ENCODE assay signal across 12 cellular contexts in the genomic region with DNA sequence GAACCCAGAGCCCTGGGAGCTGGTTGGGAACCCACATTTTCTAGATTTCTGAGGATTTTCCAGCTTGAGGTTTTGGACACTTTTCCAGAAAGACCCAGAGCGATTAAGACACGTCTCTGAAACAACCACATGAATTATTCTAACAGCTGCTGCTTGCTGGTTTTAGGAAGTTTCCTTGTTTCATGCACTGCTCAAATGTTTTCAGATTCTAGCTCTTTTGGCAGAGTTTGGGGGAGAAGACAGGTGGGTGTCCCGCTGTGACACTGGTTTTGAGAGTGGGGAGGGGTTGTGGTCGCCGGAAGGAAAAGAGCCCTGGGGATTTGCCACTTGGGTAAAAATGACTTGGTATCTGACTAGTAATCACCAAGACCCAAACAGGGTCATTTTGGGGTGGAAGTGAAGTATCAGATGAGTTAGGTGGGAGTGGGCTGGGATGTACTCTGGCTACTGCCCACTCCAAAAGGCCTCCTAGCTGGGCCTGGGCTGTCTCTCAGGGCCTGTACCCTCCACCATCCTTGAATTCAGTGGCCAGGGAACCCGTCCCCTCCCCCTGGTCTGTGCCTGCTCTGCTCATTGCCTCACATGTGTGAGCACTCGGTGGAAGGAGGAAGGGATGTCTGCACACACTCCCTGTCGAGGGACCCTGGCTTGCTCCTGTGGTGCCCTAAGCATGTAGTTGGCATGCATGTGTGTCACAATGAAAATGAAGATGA. TPM values are rescaled to one million over a fixed set of nuclear protein-coding genes. Genes with fewer than 3 reads are reported as not detected.
DNase-seq lines count a peak whose midpoint lies in the region; ATAC-seq and TF ChIP-seq lines count a peak whose summit lies in the region.
"Had no signal": no experiment of that assay in that cellular context is flagged by ENCODE, and none has a peak within 500 bp of the region (broad histone marks: within the 10 kb centered on the region; RNA-seq: fewer than 3 reads in every experiment).

No MANE protein-coding gene starts in this region.

- no peak overlapping the region for H3K4me3 Mint-ChIP-seq in activated CD4-positive, alpha-beta T cell treated with anti-CD3 and anti-CD28 coated beads, Interleukin-2, amount 10 ng/mL, durations not matched to agents 24 days and 14 days
- H3K4me3 Mint-ChIP-seq in chondrocyte (ENCODE audit: unreplicated experiment) (no peak overlapping the region), endothelial cell (ENCODE audit: unreplicated experiment) (no peak overlapping the region)

- POLR2A ChIA-PET in RWPE1 (lab: Yijun Ruan, JAX; ENCODE audit: low non-redundant PET), result no interaction called here

- peak overlapping the region in 1 of 3 donors; percentile 6 for H3K4me3 ChIP-seq in skeletal muscle tissue (ENCODE audit: low read length in 3 of 3)

- H3K27ac ChIP-seq in RWPE1 (peak overlapping the region; percentile 10; the same call in 1 of the 2 replicates), skeletal muscle tissue (ENCODE audit: low read depth, low read length) (no peak overlapping the region)

- TF ChIP-seq CTCF in RWPE1 (conservative IDR thresholded peaks at IDR 0.05; ENCODE audit: low read depth), result no peak
- TF ChIP-seq CTCF in chondrocyte (IDR thresholded peaks at IDR 0.05), result no peak
- TF ChIP-seq CTCF in endothelial cell (IDR thresholded peaks at IDR 0.05; ENCODE audit: unreplicated experiment), result no peak

- no peaks in the 10 kb centered on the region for H3K27me3 Mint-ChIP-seq in activated CD4-positive, alpha-beta T cell treated with anti-CD3 and anti-CD28 coated beads, Interleukin-2, amount 10 ng/mL, durations not matched to agents 24 days and 14 days
- H3K27me3 Mint-ChIP-seq in chondrocyte (ENCODE audit: low read depth) (no peaks in the 10 kb centered on the region), endothelial cell (ENCODE audit: unreplicated experiment) (peaks cover 1% of the 10 kb centered on the region)

- no peak for DNase-seq in activated CD4-positive, alpha-beta T cell treated with anti-CD3 and anti-CD28 coated beads, Interleukin-2, amount 10 ng/mL, durations not matched to agents 24 days and 14 days
- no peak for DNase-seq in activated CD4-positive, alpha-beta T cell treated with anti-CD3 and anti-CD28 coated beads for 48 hours
- DNase-seq in RWPE1 (ENCODE audit: low spot score) (no peak), chondrocyte (ENCODE audit: low spot score) (no peak), endothelial cell (ENCODE audit: low spot score) (no peak), NCI-H146 (lab: John Stamatoyannopoulos, UW) (no peak)
- DNase-seq: cerebellar nuclear complex, GDM1, left cardiac atrium had no signal

- peak overlapping the region; percentile 74 for H3K27ac Mint-ChIP-seq in activated CD4-positive, alpha-beta T cell treated with anti-CD3 and anti-CD28 coated beads, Interleukin-2, amount 10 ng/mL, durations not matched to agents 24 days and 14 days
- H3K27ac Mint-ChIP-seq in chondrocyte (ENCODE audit: unreplicated experiment) (peak overlapping the region; percentile 49), endothelial cell (ENCODE audit: unreplicated experiment) (no peak overlapping the region)

- intact Hi-C loops in activated CD4-positive, alpha-beta T cell treated with anti-CD3 and anti-CD28 coated beads, Interleukin-2, amount 10 ng/mL, durations not matched to agents 24 days and 14 days (cut with micrococcal nuclease), result no loop called here

- no peaks in the 10 kb centered on the region for H3K36me3 ChIP-seq in skeletal muscle tissue (ENCODE audit: control insufficient read depth in 3 of 3, insufficient read depth in 3 of 3, low read length in 3 of 3)

- H3K27me3 ChIP-seq in skeletal muscle tissue (ENCODE audit: control insufficient read depth in 3 of 3, insufficient read depth in 3 of 3, low read length in 3 of 3), result no peaks in the 10 kb centered on the region

- H3K9me3 ChIP-seq in skeletal muscle tissue (ENCODE audit: control insufficient read depth in 3 of 3, low read length in 3 of 3), result no peaks in the 10 kb centered on the region

- peaks cover 46% of the 10 kb centered on the region for H3K4me1 Mint-ChIP-seq in activated CD4-positive, alpha-beta T cell treated with anti-CD3 and anti-CD28 coated beads, Interleukin-2, amount 10 ng/mL, durations not matched to agents 24 days and 14 days
- peaks cover 29% of the 10 kb centered on the region for H3K4me1 Mint-ChIP-seq in chondrocyte (ENCODE audit: low read depth)
- peaks cover 18% of the 10 kb centered on the region for H3K4me1 Mint-ChIP-seq in endothelial cell (ENCODE audit: unreplicated experiment)

- CTCF ChIA-PET in RWPE1 (lab: Yijun Ruan, JAX), result interaction anchor here (0.5 kb wide), 1 partner anchor 71 kb away, joined by 3 read pairs; no protein-coding TSS in a partner anchor

- peaks cover 33 to 43% (median 39%) of the 10 kb centered on the region in 3 donors for H3K4me1 ChIP-seq in skeletal muscle tissue (ENCODE audit: control insufficient read depth in 3 of 3, insufficient read depth in 3 of 3, low read length in 3 of 3)

- ATAC-seq in HG03460 (IDR thresholded peaks at IDR 0.05; ENCODE audit: unreplicated experiment), result no peak
- ATAC-seq: HCT116 had no signal

- H3K9ac ChIP-seq in skeletal muscle tissue (ENCODE audit: low read depth in 1 of 3, low read length in 3 of 3), result peak overlapping the region in 2 of 3 donors; percentile 29 to 54

- H3K9me3 Mint-ChIP-seq in activated CD4-positive, alpha-beta T cell treated with anti-CD3 and anti-CD28 coated beads, Interleukin-2, amount 10 ng/mL, durations not matched to agents 24 days and 14 days, result no peaks in the 10 kb centered on the region
- H3K9me3 Mint-ChIP-seq in chondrocyte (ENCODE audit: low read depth), result no peaks in the 10 kb centered on the region
- H3K9me3 Mint-ChIP-seq in endothelial cell (ENCODE audit: unreplicated experiment), result no peaks in the 10 kb centered on the region

- H3K36me3 Mint-ChIP-seq in activated CD4-positive, alpha-beta T cell treated with anti-CD3 and anti-CD28 coated beads, Interleukin-2, amount 10 ng/mL, durations not matched to agents 24 days and 14 days (ENCODE audit: low read depth), result peaks cover 13% of the 10 kb centered on the region
- H3K36me3 Mint-ChIP-seq in chondrocyte (ENCODE audit: low read depth) (no peaks in the 10 kb centered on the region), endothelial cell (ENCODE audit: low read depth, unreplicated experiment) (peaks cover 13% of the 10 kb centered on the region)

RNA-seq across cellular contexts. Expression of gene GATAD2A, which starts 13.2 kb away (rescaled TPM):
- 134 and 135 TPM in 2 replicates for total RNA-seq in activated CD4-positive, alpha-beta T cell treated with anti-CD3 and anti-CD28 coated beads, Interleukin-2, amount 10 ng/mL, durations not matched to agents 24 days and 14 days
- 68.9 to 83.7 TPM (median 82.6 TPM) in 3 replicates for total RNA-seq in chondrocyte
- total RNA-seq in skeletal muscle tissue, result 19.8 TPM
- total RNA-seq in endothelial cell (ENCODE audit: unreplicated experiment), result 150 TPM
